12 cellular contexts compared by ENCODE assay signal in genomic region chrX:136812286-136812685, GRCh38.
"Had no signal": no experiment of that assay in that cellular context is flagged by ENCODE, and none has a peak within 500 bp of the region (broad histone marks: within the 10 kb centered on the region; RNA-seq: fewer than 3 reads in every experiment).

No MANE protein-coding gene starts in this region.

- H3K27ac Mint-ChIP-seq: activated CD4-positive, alpha-beta memory T cell treated with anti-CD3 and anti-CD28 coated beads for 36 hours; activated naive CD8-positive, alpha-beta T cell had no signal

- H3K4me3 Mint-ChIP-seq: activated CD4-positive, alpha-beta memory T cell treated with anti-CD3 and anti-CD28 coated beads for 36 hours; activated naive CD8-positive, alpha-beta T cell; activated T-cell treated with anti-CD3 and anti-CD28 coated beads, Interleukin-2, amount 50 U/mL, for 4 hours had no signal

- H3K9me3 ChIP-seq: breast epithelium, esophagus muscularis mucosa, upper lobe of left lung had no signal

- DNase-seq: activated CD4-positive, alpha-beta memory T cell treated with anti-CD3 and anti-CD28 coated beads for 36 hours; activated CD4-positive, CD25-positive, alpha-beta regulatory T cell treated with anti-CD3 and anti-CD28 coated beads, Interleukin-2, amount 50 U/mL, for 72 hours; activated gamma-delta T cell; activated T-cell treated with anti-CD3 and anti-CD28 coated beads, Interleukin-2, amount 50 U/mL, for 4 hours; anterior cingulate cortex; kidney glomerular epithelial cell; stimulated activated CD4-positive, alpha-beta T cell treated with anti-CD3 and anti-CD28 coated beads, Interleukin-2, amount 100 ng/mL, for 48 hours; stimulated activated naive CD8-positive, alpha-beta T cell treated with anti-CD3 and anti-CD28 coated beads, Interleukin-15, Interleukin-2, amounts not matched to agents 100 U/mL and 50 U/mL, for 24 hours; upper lobe of left lung had no signal

- H3K36me3 Mint-ChIP-seq: activated CD4-positive, alpha-beta memory T cell treated with anti-CD3 and anti-CD28 coated beads for 36 hours had no signal

- H3K27ac ChIP-seq: breast epithelium, esophagus muscularis mucosa, upper lobe of left lung had no signal

- H3K4me3 ChIP-seq: breast epithelium, esophagus muscularis mucosa, upper lobe of left lung had no signal

- H3K27me3 ChIP-seq: breast epithelium, esophagus muscularis mucosa, upper lobe of left lung had no signal

- H3K36me3 ChIP-seq: breast epithelium, esophagus muscularis mucosa, upper lobe of left lung had no signal

- H3K27me3 Mint-ChIP-seq: activated CD4-positive, alpha-beta memory T cell treated with anti-CD3 and anti-CD28 coated beads for 36 hours; activated naive CD8-positive, alpha-beta T cell had no signal

- H3K4me1 ChIP-seq: breast epithelium, upper lobe of left lung had no signal

- ATAC-seq: activated T-cell treated with anti-CD3 and anti-CD28 coated beads, Interleukin-2, amount 50 U/mL, for 4 hours; stimulated activated naive CD8-positive, alpha-beta T cell treated with anti-CD3 and anti-CD28 coated beads, Interleukin-15, Interleukin-2, amounts not matched to agents 100 U/mL and 50 U/mL, for 24 hours had no signal

- H3K9me3 Mint-ChIP-seq: activated CD4-positive, alpha-beta memory T cell treated with anti-CD3 and anti-CD28 coated beads for 36 hours; activated T-cell treated with anti-CD3 and anti-CD28 coated beads, Interleukin-2, amount 50 U/mL, for 4 hours had no signal
